Comparison of ENCODE assay signal across 10 cellular contexts in genomic region chr1:54971317-54971791, GRCh38. TPM values are rescaled to one million over a fixed set of nuclear protein-coding genes. Genes with fewer than 3 reads are reported as not detected.
A peak's percentile ranks its signal among the peaks of the same experiment; 100 is the strongest.
DNase-seq lines count a peak whose midpoint lies in the region; ATAC-seq, FAIRE-seq and TF ChIP-seq lines count a peak whose summit lies in the region.
"Had no signal": no experiment of that assay in that cellular context is flagged by ENCODE, and none has a peak within 500 bp of the region (broad histone marks: within the 10 kb centered on the region; RNA-seq: fewer than 3 reads in every experiment).

No MANE protein-coding gene starts in this region.

- no peaks in the 10 kb centered on the region for H3K27me3 ChIP-seq in trophoblast cell (ENCODE audit: insufficient read depth, low read length)

- no peak overlapping the region for H3K9ac ChIP-seq in trophoblast cell (ENCODE audit: low read length)

- H3K9me3 ChIP-seq in trophoblast cell (ENCODE audit: insufficient read depth, low read depth, low read length), result no peaks in the 10 kb centered on the region

- peak; percentile 49 for DNase-seq in GM13977 (ENCODE audit: low spot score)
- DNase-seq in HS-5 (ENCODE audit: low read depth), result peak; percentile 33
- peak; percentile 30 for DNase-seq in glomerular visceral epithelial cell (ENCODE audit: extremely low spot score)
- no peak for DNase-seq in activated CD4-positive, CD25-positive, alpha-beta regulatory T cell treated with anti-CD3 and anti-CD28 coated beads, Interleukin-2, amount 50 U/mL, for 72 hours
- no peak for DNase-seq in frontal cortex (ENCODE audit: low spot score in 2 of 2)
- DNase-seq in trophoblast cell, result no peak
- DNase-seq in NCI-H524 (lab: John Stamatoyannopoulos, UW), result no peak

- peaks cover 2% of the 10 kb centered on the region for H3K79me1 ChIP-seq in trophoblast cell (ENCODE audit: low read length)

- no peak for FAIRE-seq in frontal cortex (lab: Jason Lieb, UNC)

- in situ Hi-C loops in GM13977 (cut with MboI; ENCODE audit: low pct_unique_long_range_greater_than_20kb, low sequenced_read_pairs, unreplicated experiment), result no loop called here

- no peak overlapping the region for H3K27ac ChIP-seq in trophoblast cell (ENCODE audit: low read depth, low read length)

- no peak overlapping the region for H3K4me3 ChIP-seq in trophoblast cell (ENCODE audit: low read depth, low read length)

- no peak overlapping the region for H4K12ac ChIP-seq in trophoblast cell (ENCODE audit: low read depth, low read length)

- H3K4ac ChIP-seq in trophoblast cell (ENCODE audit: low read depth, low read length), result no peak overlapping the region

- ATAC-seq in GM21717 (IDR thresholded peaks at IDR 0.05; ENCODE audit: unreplicated experiment), result peak; percentile 81

- no peak overlapping the region for H2BK12ac ChIP-seq in trophoblast cell (ENCODE audit: low read length)

- no peak overlapping the region for H2BK5ac ChIP-seq in trophoblast cell (ENCODE audit: low read depth, low read length, poor library complexity)

- WGBS in trophoblast cell (ENCODE audit: extremely low coverage, insufficient coverage, insufficient read length), result no CpG with 5 or more reads among the region's 7 CpGs

- H3K23ac ChIP-seq in trophoblast cell (ENCODE audit: low read length), result no peak overlapping the region

- H3K79me2 ChIP-seq in trophoblast cell (ENCODE audit: control insufficient read depth, insufficient read depth, low read length, poor library complexity), result no peaks in the 10 kb centered on the region

- no peak overlapping the region for H4K91ac ChIP-seq in trophoblast cell (ENCODE audit: low read depth, low read length)

- H2AFZ ChIP-seq in trophoblast cell (ENCODE audit: insufficient read depth, low read length, poor library complexity), result no peak overlapping the region

- H2AK5ac ChIP-seq in trophoblast cell (ENCODE audit: low read length), result no peak overlapping the region

- no peak overlapping the region for H3K4me2 ChIP-seq in trophoblast cell (ENCODE audit: low read length)

- H3K18ac ChIP-seq in trophoblast cell (ENCODE audit: low read length), result no peak overlapping the region

- H3K14ac ChIP-seq in trophoblast cell (ENCODE audit: low read length), result no peak overlapping the region

- peaks cover 4 to 8% of the 10 kb centered on the region in 2 experiments for H3K4me1 ChIP-seq in trophoblast cell (ENCODE audit: control insufficient read depth in 1 of 2, insufficient read depth in 2 of 2, low read length in 2 of 2)

- no peaks in the 10 kb centered on the region for H3K36me3 ChIP-seq in trophoblast cell (ENCODE audit: control insufficient read depth in 1 of 2, insufficient read depth in 2 of 2, low read length in 2 of 2)

- no peak for TF ChIP-seq CTCF in GM13977 (IDR thresholded peaks at IDR 0.05; ENCODE audit: extremely low read depth, insufficient read depth, missing control alignments)

- H2BK120ac ChIP-seq in trophoblast cell (ENCODE audit: insufficient read depth, low read length, poor library complexity), result no peak overlapping the region

- H4K8ac ChIP-seq in trophoblast cell (ENCODE audit: low read depth, low read length), result no peak overlapping the region

RNA-seq across cellular contexts. Expression of gene TMEM61, which starts 9.1 kb away (rescaled TPM):
- total RNA-seq in frontal cortex, result not detected
- polyA plus RNA-seq in trophoblast cell (2013), result 0.18 and 0.19 TPM in 2 replicates
- total RNA-seq: mononuclear cell, urinary bladder had no signal

RNA-seq across cellular contexts. Expression of gene BSND, which starts 27.4 kb away (rescaled TPM):
- total RNA-seq in frontal cortex, result not detected
- polyA plus RNA-seq in trophoblast cell (2013), result 0.01 TPM in 2 replicates
- total RNA-seq: mononuclear cell, urinary bladder had no signal
- polyA plus RNA-seq: urinary bladder had no signal

Comparison
In these comparisons a context has a peak if more than half of its experiments do, and no peak if none do; other contexts are left out.
1. DNase-seq: peak in GM13977 (single experiment), HS-5 (single experiment) and glomerular visceral epithelial cell (single experiment); none in activated CD4-positive, CD25-positive, alpha-beta regulatory T cell treated with anti-CD3 and anti-CD28 coated beads, Interleukin-2, amount 50 U/mL, for 72 hours (single experiment), frontal cortex (0 of 2), trophoblast cell (0 of 2) and NCI-H524 (0 of 2).